ENCODE assay signal across 18 cellular contexts in genomic region chr15:97030251-97030650, GRCh38.
"Had no signal": no experiment of that assay in that cellular context is flagged by ENCODE, and none has a peak within 500 bp of the region (broad histone marks: within the 10 kb centered on the region; RNA-seq: fewer than 3 reads in every experiment).

No MANE protein-coding gene starts in this region.

- H3K4me3 ChIP-seq: esophagus squamous epithelium, gastroesophageal sphincter, psoas muscle, right lobe of liver, spleen, thoracic aorta, transverse colon had no signal

- DNase-seq: effector memory CD8-positive, alpha-beta T cell; esophagus squamous epithelium; foreskin fibroblast; glutamatergic neuron; islet precursor cell; mammary epithelial cell; naive thymus-derived CD8-positive, alpha-beta T cell; psoas muscle; retina; right lobe of liver; spleen; stimulated activated CD4-positive, alpha-beta T cell treated with anti-CD3 and anti-CD28 coated beads, Interleukin-15, amount 100 ng/mL, for 24 hours; stimulated activated CD4-positive, alpha-beta T cell treated with anti-CD3 and anti-CD28 coated beads, Interleukin-1b, Interleukin-23, amount 100 ng/mL, for 48 hours; stimulated activated CD4-positive, alpha-beta T cell treated with anti-CD3 and anti-CD28 coated beads, Interleukin-4, amount 100 ng/mL, for 24 hours; transverse colon had no signal

- H3K9me3 ChIP-seq: neutrophil, psoas muscle, right lobe of liver, thoracic aorta had no signal

- H3K27me3 ChIP-seq: esophagus squamous epithelium, gastroesophageal sphincter, neutrophil, right lobe of liver, spleen, transverse colon had no signal

- H3K27ac ChIP-seq: esophagus squamous epithelium, gastroesophageal sphincter, neutrophil, psoas muscle, right lobe of liver, spleen, thoracic aorta, transverse colon had no signal

- H3K4me1 ChIP-seq: esophagus squamous epithelium, gastroesophageal sphincter, psoas muscle, right lobe of liver, spleen, transverse colon had no signal

- H3K36me3 ChIP-seq: esophagus squamous epithelium, gastroesophageal sphincter, neutrophil, right lobe of liver, spleen, thoracic aorta, transverse colon had no signal
